29 cellular contexts compared by ENCODE assay signal in genomic region chr10:75658496-75658895, GRCh38.
"Had no signal": no experiment of that assay in that cellular context is flagged by ENCODE, and none has a peak within 500 bp of the region (broad histone marks: within the 10 kb centered on the region; RNA-seq: fewer than 3 reads in every experiment).

No MANE protein-coding gene starts in this region.

- H3K79me2 ChIP-seq: hepatocyte had no signal

- H3K4me3 ChIP-seq: heart left ventricle, hepatocyte, left ventricle myocardium inferior, lung, mucosa of descending colon, pancreas, prostate gland, sigmoid colon, spleen, tibial artery, upper lobe of right lung had no signal

- ATAC-seq: heart left ventricle; mucosa of descending colon; naive thymus-derived CD4-positive, alpha-beta T cell; pancreas; right cardiac atrium; stimulated activated memory B cell treated with anti-CD40 and anti-IgM and Interleukin-4, amounts not matched to agents 10 μg/mL and 1 μg/mL and 100 μg/mL, for 72 hours; stimulated activated naive CD8-positive, alpha-beta T cell treated with anti-CD3 and anti-CD28 coated beads, Interleukin-15, amount 100 ng/mL, for 72 hours had no signal

- H3K9me3 ChIP-seq: heart left ventricle, left ventricle myocardium inferior, mucosa of descending colon, pancreas, prostate gland, sigmoid colon, spleen, tibial artery, upper lobe of right lung had no signal

- H3K4me2 ChIP-seq: hepatocyte had no signal

- FAIRE-seq: pancreas, small intestine, urothelium cell line had no signal

- H3K36me3 ChIP-seq: heart left ventricle, left ventricle myocardium inferior, pancreas, prostate gland, sigmoid colon, spleen, tibial artery, upper lobe of right lung had no signal

- H3K4me1 ChIP-seq: prostate gland had no signal

- H2AFZ ChIP-seq: hepatocyte had no signal

- H3K27me3 ChIP-seq: heart left ventricle, hepatocyte, pancreas, sigmoid colon, spleen, tibial artery, upper lobe of right lung had no signal

- H3K27ac ChIP-seq: heart left ventricle, hepatocyte, left ventricle myocardium inferior, pancreas, prostate gland, sigmoid colon, spleen, tibial artery, upper lobe of right lung had no signal

- DNase-seq: heart left ventricle; islet precursor cell; left ventricle myocardium inferior; midbrain; mucosa of descending colon; naive thymus-derived CD4-positive, alpha-beta T cell; nucleus accumbens; pancreas; posterior cingulate gyrus; retina; right cardiac atrium; sigmoid colon; small intestine; spleen; stimulated activated CD4-positive, alpha-beta T cell treated with anti-CD3 and anti-CD28 coated beads, Interleukin-1b, Interleukin-23, amount 100 ng/mL, for 48 hours; stimulated activated CD4-positive, alpha-beta T cell treated with anti-CD3 and anti-CD28 coated beads, Interleukin-2, amount 100 ng/mL, for 48 hours; stimulated activated CD4-positive, alpha-beta T cell treated with anti-CD3 and anti-CD28 coated beads, Interleukin-4, amount 100 ng/mL, for 4 hours; stimulated activated CD8-positive, alpha-beta memory T cell treated with anti-CD3 and anti-CD28 coated beads, Interleukin-4, amount 100 ng/mL, for 48 hours; stimulated activated naive CD4-positive, alpha-beta T cell treated with Interleukin-2 at 50 U/mL for 16 hours; stimulated activated naive CD8-positive, alpha-beta T cell treated with anti-CD3 and anti-CD28 coated beads, Interleukin-15, amount 100 ng/mL, for 72 hours; substantia nigra; tibial artery; trophoblast cell had no signal
